In genomic region chr9:127005770-127006314, GRCh38 we compare ENCODE assay signal across 10 cellular contexts.
DNase-seq lines count a peak whose midpoint lies in the region; ATAC-seq and TF ChIP-seq lines count a peak whose summit lies in the region.
"Had no signal": no experiment of that assay in that cellular context is flagged by ENCODE, and none has a peak within 500 bp of the region (broad histone marks: within the 10 kb centered on the region; RNA-seq: fewer than 3 reads in every experiment).

No MANE protein-coding gene starts in this region.

- TF ChIP-seq POLR2A in thyroid gland (IDR thresholded peaks at IDR 0.05): peak in 1 of 2 donors; percentile 3

- 55 to 73% methylated on average over 5 of the region's 5 CpGs for WGBS in thyroid gland, 2 donors

- peaks cover 23% of the 10 kb centered on the region for H3K27me3 Mint-ChIP-seq in activated naive CD4-positive, alpha-beta T cell treated with anti-CD3 and anti-CD28 coated beads, Interleukin-2, amount 10 ng/mL, durations not matched to agents 7 days and 5 days
- H3K27me3 Mint-ChIP-seq in activated CD8-positive, alpha-beta T cell treated with anti-CD3 and anti-CD28 coated beads for 36 hours: peaks cover 29% of the 10 kb centered on the region
- no peaks in the 10 kb centered on the region for H3K27me3 Mint-ChIP-seq in Caco-2 (ENCODE audit: insufficient read depth, unreplicated experiment)

- H3K27ac Mint-ChIP-seq in activated naive CD4-positive, alpha-beta T cell treated with anti-CD3 and anti-CD28 coated beads, Interleukin-2, amount 10 ng/mL, durations not matched to agents 7 days and 5 days: peak overlapping the region; percentile 74
- H3K27ac Mint-ChIP-seq in activated CD8-positive, alpha-beta T cell treated with anti-CD3 and anti-CD28 coated beads for 36 hours: no peak overlapping the region
- H3K27ac Mint-ChIP-seq in Caco-2 (ENCODE audit: unreplicated experiment): no peak overlapping the region

- peaks cover 2% of the 10 kb centered on the region for H3K36me3 Mint-ChIP-seq in activated naive CD4-positive, alpha-beta T cell treated with anti-CD3 and anti-CD28 coated beads, Interleukin-2, amount 10 ng/mL, durations not matched to agents 7 days and 5 days
- H3K36me3 Mint-ChIP-seq in activated CD8-positive, alpha-beta T cell treated with anti-CD3 and anti-CD28 coated beads for 36 hours (ENCODE audit: low read depth): no peaks in the 10 kb centered on the region
- no peaks in the 10 kb centered on the region for H3K36me3 Mint-ChIP-seq in Caco-2 (ENCODE audit: insufficient read depth, unreplicated experiment)

- peaks cover 32% of the 10 kb centered on the region for H3K4me1 Mint-ChIP-seq in activated naive CD4-positive, alpha-beta T cell treated with anti-CD3 and anti-CD28 coated beads, Interleukin-2, amount 10 ng/mL, durations not matched to agents 7 days and 5 days
- peaks cover 18% of the 10 kb centered on the region for H3K4me1 Mint-ChIP-seq in activated CD8-positive, alpha-beta T cell treated with anti-CD3 and anti-CD28 coated beads for 36 hours (ENCODE audit: low read depth)
- no peaks in the 10 kb centered on the region for H3K4me1 Mint-ChIP-seq in Caco-2 (ENCODE audit: low read depth, unreplicated experiment)

- H3K4me3 ChIP-seq in thyroid gland (replicated peaks in 1 of 3) (no peak overlapping the region), Caco-2 (ENCODE audit: low read depth, low read length) (no peak overlapping the region)
- H3K4me3 ChIP-seq: K562 had no signal

- H3K9me3 Mint-ChIP-seq in activated naive CD4-positive, alpha-beta T cell treated with anti-CD3 and anti-CD28 coated beads, Interleukin-2, amount 10 ng/mL, durations not matched to agents 7 days and 5 days: no peaks in the 10 kb centered on the region
- no peaks in the 10 kb centered on the region for H3K9me3 Mint-ChIP-seq in activated CD8-positive, alpha-beta T cell treated with anti-CD3 and anti-CD28 coated beads for 36 hours
- H3K9me3 Mint-ChIP-seq in Caco-2 (ENCODE audit: unreplicated experiment): no peaks in the 10 kb centered on the region

- POLR2A ChIA-PET in activated CD8-positive, alpha-beta T cell treated with anti-CD3 and anti-CD28 coated beads for 36 hours (lab: Charles Lee): interaction anchor here (0.8 to 1.4 kb wide), 4 partner anchors 19 to 30 kb away, joined by 3 to 5 read pairs (median 4); no protein-coding TSS in a partner anchor
- POLR2A ChIA-PET in Caco-2 (lab: Charles Lee): no interaction called here

- H3K9me3 ChIP-seq in thyroid gland (no peaks in the 10 kb centered on the region), Caco-2 (no peaks in the 10 kb centered on the region)

- H3K36me3 ChIP-seq in thyroid gland: no peaks in the 10 kb centered on the region
- no peaks in the 10 kb centered on the region for H3K36me3 ChIP-seq in Caco-2 (ENCODE audit: control insufficient read depth, insufficient read depth, low read length)

- TF ChIP-seq CTCF in activated CD8-positive, alpha-beta T cell treated with anti-CD3 and anti-CD28 coated beads for 36 hours (IDR thresholded peaks at IDR 0.05): no peak
- peak in 1 of 6 experiments; percentile 9 for TF ChIP-seq CTCF in thyroid gland (IDR thresholded peaks at IDR 0.05)
- no peak for TF ChIP-seq CTCF in Caco-2 (IDR thresholded peaks at IDR 0.05; ENCODE audit: insufficient read depth in 1 of 2, low read depth in 1 of 2, low read length in 1 of 2, severe bottlenecking in 1 of 2, unreplicated experiment in 1 of 2)

- no peaks in the 10 kb centered on the region for H3K27me3 ChIP-seq in thyroid gland
- no peaks in the 10 kb centered on the region for H3K27me3 ChIP-seq in Caco-2 (replicated peaks; ENCODE audit: control insufficient read depth, insufficient read depth, low read length)

- intact Hi-C loops in activated CD8-positive, alpha-beta T cell treated with anti-CD3 and anti-CD28 coated beads for 36 hours (cut with micrococcal nuclease): loop anchor here (1.0 kb wide), 1 partner anchor 20 kb away; no protein-coding TSS in a partner anchor
- intact Hi-C loops in thyroid gland (cut with DNase I): no loop called here
- intact Hi-C loops in Caco-2 (cut with micrococcal nuclease; ENCODE audit: unreplicated experiment): no loop called here

- DNase-seq in activated naive CD4-positive, alpha-beta T cell treated with anti-CD3 and anti-CD28 coated beads, Interleukin-2, amount 10 ng/mL, durations not matched to agents 7 days and 5 days: no peak
- DNase-seq in activated naive CD4-positive, alpha-beta T cell (lab: John Stamatoyannopoulos, UW): no peak
- no peak for DNase-seq in activated CD8-positive, alpha-beta T cell treated with anti-CD3 and anti-CD28 coated beads for 36 hours
- DNase-seq in thyroid gland (no peak), Caco-2 (no peak)
- no peak for DNase-seq in stimulated activated naive CD4-positive, alpha-beta T cell treated with Interleukin-2 at 50 U/mL for 16 hours (lab: John Stamatoyannopoulos, UW)

- no peak overlapping the region for H3K4me3 Mint-ChIP-seq in activated naive CD4-positive, alpha-beta T cell treated with anti-CD3 and anti-CD28 coated beads, Interleukin-2, amount 10 ng/mL, durations not matched to agents 7 days and 5 days
- H3K4me3 Mint-ChIP-seq in activated CD8-positive, alpha-beta T cell treated with anti-CD3 and anti-CD28 coated beads for 36 hours: no peak overlapping the region
- H3K4me3 Mint-ChIP-seq in Caco-2 (ENCODE audit: unreplicated experiment): no peak overlapping the region

- CTCF ChIA-PET in activated naive CD4-positive, alpha-beta T cell treated with anti-CD3 and anti-CD28 coated beads, Interleukin-2, amount 10 ng/mL, durations not matched to agents 7 days and 5 days (lab: Charles Lee): interaction anchor here (1.6 to 2.0 kb wide), 2 partner anchors 20 to 43 kb away, joined by 3 to 13 read pairs; no protein-coding TSS in a partner anchor
- CTCF ChIA-PET in activated CD8-positive, alpha-beta T cell treated with anti-CD3 and anti-CD28 coated beads for 36 hours (lab: Charles Lee): interaction anchor here (1.1 to 2.1 kb wide), 3 partner anchors 19 to 70 kb away, joined by 3 to 17 read pairs (median 6); no protein-coding TSS in a partner anchor
- CTCF ChIA-PET in Caco-2 (lab: Charles Lee): no interaction called here

- H3K4me1 ChIP-seq in thyroid gland (peaks cover 18 to 20% of the 10 kb centered on the region in 2 donors), Caco-2 (no peaks in the 10 kb centered on the region)

- H3K27ac ChIP-seq in thyroid gland: peak overlapping the region; percentile 10 to 92 (median 68)
- H3K27ac ChIP-seq: RWPE1 had no signal

- ATAC-seq in HG03025 (IDR thresholded peaks at IDR 0.05; ENCODE audit: low FRiP score, unreplicated experiment): peak; percentile 11
- peak; percentile 3 for ATAC-seq in activated CD8-positive, alpha-beta T cell treated with anti-CD3 and anti-CD28 coated beads for 36 hours
- ATAC-seq in HG03469 (IDR thresholded peaks at IDR 0.05; ENCODE audit: unreplicated experiment): no peak
- ATAC-seq: K562 had no signal

- BruUV-seq in Caco-2 (replicated peaks; lab: Mats Ljungman, UMichigan): no TSS peak
